In the genomic region with DNA sequence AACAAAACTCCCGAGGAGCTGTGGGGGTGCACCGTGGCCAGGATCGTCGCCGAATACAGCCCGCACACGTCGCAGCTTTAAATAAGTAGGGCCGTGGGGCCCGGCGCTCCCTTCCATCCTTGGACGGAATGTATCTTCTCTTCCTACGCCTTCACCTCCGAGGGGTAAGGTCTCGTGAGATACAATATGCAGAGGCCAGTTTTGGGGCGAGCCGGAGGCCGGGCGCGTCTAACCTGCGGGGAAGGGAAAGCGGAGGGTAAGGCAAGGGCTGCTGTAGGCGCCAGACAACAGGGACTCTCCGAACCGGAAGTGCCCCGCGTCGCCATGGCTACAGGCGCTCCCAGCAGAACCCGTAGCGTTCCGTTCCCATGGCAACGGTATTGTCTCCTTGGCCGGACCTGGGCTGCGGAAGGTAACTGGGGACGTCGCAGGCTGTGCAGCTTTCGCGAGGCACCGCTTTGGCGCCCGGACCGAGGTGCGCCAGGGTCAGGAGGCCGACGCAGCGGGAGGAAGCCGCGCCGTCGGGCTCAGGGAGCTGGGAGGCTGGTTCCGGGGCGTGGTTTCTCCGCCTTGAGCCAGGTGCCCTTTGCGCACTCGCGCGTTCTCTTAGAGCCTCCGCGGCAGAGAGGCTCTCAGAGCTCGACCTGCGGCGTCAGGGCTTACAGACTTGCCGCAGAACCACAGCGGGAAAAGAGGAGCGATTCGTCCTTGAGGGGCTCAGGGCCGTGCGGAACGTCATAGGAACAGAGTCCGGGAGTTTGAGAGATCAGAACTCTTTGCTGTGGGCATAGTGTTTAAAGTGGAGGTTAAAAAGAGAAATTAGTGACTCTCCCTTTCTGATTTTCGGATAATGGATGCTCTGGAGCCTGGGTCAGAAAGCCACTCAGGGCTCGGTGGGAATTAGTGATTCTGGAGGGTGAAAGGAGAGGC, we compare ENCODE assay signal across 1 cellular context.
TF ChIP-seq lines count a peak whose summit lies in the region.

A gene with protein sequence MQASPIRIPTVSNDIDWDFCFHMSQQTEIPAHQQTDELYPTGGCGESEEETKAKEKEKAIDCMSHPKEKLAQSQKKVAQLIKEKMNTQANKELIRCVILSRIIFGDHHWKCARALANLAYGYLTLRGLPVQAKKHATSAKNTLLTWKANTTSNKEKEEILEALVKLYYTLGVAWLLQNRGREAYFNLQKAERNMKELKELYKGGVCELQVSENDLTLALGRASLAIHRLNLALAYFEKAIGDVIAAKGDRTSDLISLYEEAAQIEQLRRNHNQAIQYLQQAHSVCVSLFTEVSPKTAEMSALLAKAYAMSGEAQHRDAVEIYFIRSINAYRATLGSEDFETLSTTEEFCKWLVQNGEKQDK (plus strand): TSS at position 380 of the 930 bp plus-strand sequence. CDS start 1,508 bp downstream, outside the sequence.

TF ChIP-seq in HEK293, 187 proteins besides CTCF, POLR2A, EP300 and RAD21 (continued from another document):
- TF ChIP-seq PRDM4 (tag by site-specific recombination; IDR thresholded peaks at IDR 0.05) (no peak), ZNF623 (tag by site-specific recombination; IDR thresholded peaks at IDR 0.05) (no peak), BCL11B (tag by site-specific recombination; IDR thresholded peaks at IDR 0.05; ENCODE audit: low read depth) (no peak), TRIM28 (IDR thresholded peaks at IDR 0.05; ENCODE audit: borderline replicate concordance, low read length) (peak; percentile 55; the same call in 1 of the 2 replicates), MZF1 (tag by site-specific recombination; IDR thresholded peaks at IDR 0.05; ENCODE audit: borderline replicate concordance) (no peak), OSR2 (tag by site-specific recombination; IDR thresholded peaks at IDR 0.05) (peak; percentile 39; the same call in 1 of the 2 replicates), KLF16 (tag by site-specific recombination; IDR thresholded peaks at IDR 0.05) (peak; percentile 67; the same call in 1 of the 2 replicates)
- TF ChIP-seq, protein P1, sequence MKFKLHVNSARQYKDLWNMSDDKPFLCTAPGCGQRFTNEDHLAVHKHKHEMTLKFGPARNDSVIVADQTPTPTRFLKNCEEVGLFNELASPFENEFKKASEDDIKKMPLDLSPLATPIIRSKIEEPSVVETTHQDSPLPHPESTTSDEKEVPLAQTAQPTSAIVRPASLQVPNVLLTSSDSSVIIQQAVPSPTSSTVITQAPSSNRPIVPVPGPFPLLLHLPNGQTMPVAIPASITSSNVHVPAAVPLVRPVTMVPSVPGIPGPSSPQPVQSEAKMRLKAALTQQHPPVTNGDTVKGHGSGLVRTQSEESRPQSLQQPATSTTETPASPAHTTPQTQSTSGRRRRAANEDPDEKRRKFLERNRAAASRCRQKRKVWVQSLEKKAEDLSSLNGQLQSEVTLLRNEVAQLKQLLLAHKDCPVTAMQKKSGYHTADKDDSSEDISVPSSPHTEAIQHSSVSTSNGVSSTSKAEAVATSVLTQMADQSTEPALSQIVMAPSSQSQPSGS (tag by site-specific recombination; IDR thresholded peaks at IDR 0.05; ENCODE audit: low read depth): no peak
- TF ChIP-seq, protein P2, sequence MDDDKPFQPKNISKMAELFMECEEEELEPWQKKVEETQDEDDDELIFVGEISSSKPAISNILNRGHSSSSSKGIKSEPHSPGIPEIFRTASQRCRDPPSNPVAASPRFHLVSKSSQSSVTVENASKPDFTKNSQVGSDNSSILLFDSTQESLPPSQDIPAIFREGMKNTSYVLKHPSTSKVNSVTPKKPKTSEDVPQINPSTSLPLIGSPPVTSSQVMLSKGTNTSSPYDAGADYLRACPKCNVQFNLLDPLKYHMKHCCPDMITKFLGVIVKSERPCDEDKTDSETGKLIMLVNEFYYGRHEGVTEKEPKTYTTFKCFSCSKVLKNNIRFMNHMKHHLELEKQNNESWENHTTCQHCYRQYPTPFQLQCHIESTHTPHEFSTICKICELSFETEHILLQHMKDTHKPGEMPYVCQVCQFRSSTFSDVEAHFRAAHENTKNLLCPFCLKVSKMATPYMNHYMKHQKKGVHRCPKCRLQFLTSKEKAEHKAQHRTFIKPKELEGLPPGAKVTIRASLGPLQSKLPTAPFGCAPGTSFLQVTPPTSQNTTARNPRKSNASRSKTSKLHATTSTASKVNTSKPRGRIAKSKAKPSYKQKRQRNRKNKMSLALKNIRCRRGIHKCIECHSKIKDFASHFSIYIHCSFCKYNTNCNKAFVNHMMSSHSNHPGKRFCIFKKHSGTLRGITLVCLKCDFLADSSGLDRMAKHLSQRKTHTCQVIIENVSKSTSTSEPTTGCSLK (tag by site-specific recombination; IDR thresholded peaks at IDR 0.05): no peak
- TF ChIP-seq, protein P3, sequence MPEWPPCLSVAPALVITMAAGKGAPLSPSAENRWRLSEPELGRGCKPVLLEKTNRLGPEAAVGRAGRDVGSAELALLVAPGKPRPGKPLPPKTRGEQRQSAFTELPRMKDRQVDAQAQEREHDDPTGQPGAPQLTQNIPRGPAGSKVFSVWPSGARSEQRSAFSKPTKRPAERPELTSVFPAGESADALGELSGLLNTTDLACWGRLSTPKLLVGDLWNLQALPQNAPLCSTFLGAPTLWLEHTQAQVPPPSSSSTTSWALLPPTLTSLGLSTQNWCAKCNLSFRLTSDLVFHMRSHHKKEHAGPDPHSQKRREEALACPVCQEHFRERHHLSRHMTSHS (tag by site-specific recombination; IDR thresholded peaks at IDR 0.05): no peak
